ENCODE assay signal across 18 cellular contexts in genomic region chr1:93471284-93471683, GRCh38.
"Had no signal": no experiment of that assay in that cellular context is flagged by ENCODE, and none has a peak within 500 bp of the region (broad histone marks: within the 10 kb centered on the region; RNA-seq: fewer than 3 reads in every experiment).

No MANE protein-coding gene starts in this region.

- H3K4me1 ChIP-seq: breast epithelium, neural progenitor cell had no signal

- FAIRE-seq: frontal cortex, TTC549 had no signal

- H3K36me3 ChIP-seq: breast epithelium, lower lobe of right lung, neural progenitor cell, vagina had no signal

- H3K27ac ChIP-seq: breast epithelium, epithelial cell of prostate, lower lobe of right lung, neural progenitor cell, vagina had no signal

- DNase-seq: activated CD4-positive, alpha-beta T cell treated with anti-CD3 and anti-CD28 coated beads, Interleukin-2, amount 50 U/mL, for 1 hour; activated CD4-positive, CD25-positive, alpha-beta regulatory T cell; activated naive CD4-positive, alpha-beta T cell treated with Interleukin-2 at 50 U/mL for 16 hours; activated T-cell treated with anti-CD3 and anti-CD28 coated beads for 4 hours; anterior cingulate cortex; cerebellar nuclear complex; effector memory CD4-positive, alpha-beta T cell; head of caudate nucleus; immature natural killer cell; lower lobe of right lung; stimulated activated CD4-positive, alpha-beta T cell treated with anti-CD3 and anti-CD28 coated beads, Interleukin-2, amount 100 ng/mL, for 48 hours had no signal

- H3K4me3 ChIP-seq: breast epithelium, lower lobe of right lung, neural progenitor cell, vagina had no signal

- H3K9ac ChIP-seq: neural progenitor cell had no signal

- H3K4me2 ChIP-seq: neural progenitor cell had no signal

- H3K27me3 ChIP-seq: breast epithelium, neural progenitor cell, vagina had no signal

- ATAC-seq: stimulated activated memory B cell treated with anti-CD40 and anti-IgM and Interleukin-4, amounts not matched to agents 10 μg/mL and 1 μg/mL and 100 μg/mL, for 72 hours had no signal

- H3K9me3 ChIP-seq: breast epithelium, lower lobe of right lung, vagina had no signal
